Comparison of ENCODE assay signal across 14 cellular contexts in the genomic region with DNA sequence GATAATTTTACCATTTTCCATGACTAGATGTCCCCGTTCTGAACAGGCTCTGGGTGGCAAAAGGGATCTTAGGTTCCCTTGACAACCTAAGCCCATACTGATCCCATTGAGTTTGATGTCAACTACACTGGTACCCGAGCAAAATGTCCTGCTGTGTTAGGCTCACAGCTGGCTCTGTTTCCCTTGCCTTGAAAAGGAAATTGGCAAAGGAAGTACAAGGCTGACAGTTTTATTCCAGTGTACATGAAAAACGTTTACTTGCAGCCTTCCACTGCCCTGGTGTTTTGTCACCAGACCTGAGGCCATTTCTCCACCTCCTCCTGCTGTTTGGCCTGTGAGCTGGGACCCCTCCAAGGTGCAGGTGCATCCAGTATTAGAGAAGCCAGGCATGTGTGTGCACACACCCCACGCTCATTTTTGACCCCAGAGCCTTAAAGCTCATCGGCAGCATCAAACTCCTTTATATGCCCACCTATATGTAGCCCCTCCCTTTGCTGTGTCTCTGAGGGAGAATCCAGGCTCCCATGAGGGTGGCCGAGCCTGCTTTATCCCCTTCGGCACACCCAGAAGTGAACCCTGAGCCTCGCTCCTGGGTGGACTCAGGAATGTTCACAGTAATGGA.
DNase-seq lines count a peak whose midpoint lies in the region; TF ChIP-seq lines count a peak whose summit lies in the region.
"Had no signal": no experiment of that assay in that cellular context is flagged by ENCODE, and none has a peak within 500 bp of the region (broad histone marks: within the 10 kb centered on the region; RNA-seq: fewer than 3 reads in every experiment).

No MANE protein-coding gene starts in this region.

- no peak for TF ChIP-seq CTCF in neural crest cell (conservative IDR thresholded peaks at IDR 0.05)

- H3K36me3 Mint-ChIP-seq in activated CD4-positive, alpha-beta memory T cell treated with anti-CD3 and anti-CD28 coated beads, Interleukin-2, amount 10 ng/mL, durations not matched to agents 7 days and 5 days (ENCODE audit: low read depth): no peaks in the 10 kb centered on the region
- peaks cover 2% of the 10 kb centered on the region for H3K36me3 Mint-ChIP-seq in activated CD4-positive, alpha-beta memory T cell treated with anti-CD3 and anti-CD28 coated beads for 36 hours
- peaks cover 12% of the 10 kb centered on the region for H3K36me3 Mint-ChIP-seq in neural crest cell (ENCODE audit: low read depth)
- H3K36me3 Mint-ChIP-seq: CD8-positive, alpha-beta T cell had no signal

- peaks cover 2% of the 10 kb centered on the region for H3K9me3 Mint-ChIP-seq in activated CD4-positive, alpha-beta memory T cell treated with anti-CD3 and anti-CD28 coated beads, Interleukin-2, amount 10 ng/mL, durations not matched to agents 7 days and 5 days
- peaks cover 17% of the 10 kb centered on the region for H3K9me3 Mint-ChIP-seq in activated CD4-positive, alpha-beta memory T cell treated with anti-CD3 and anti-CD28 coated beads for 36 hours
- H3K9me3 Mint-ChIP-seq in neural crest cell: peaks cover 25% of the 10 kb centered on the region

- H3K4me1 Mint-ChIP-seq in activated CD4-positive, alpha-beta memory T cell treated with anti-CD3 and anti-CD28 coated beads, Interleukin-2, amount 10 ng/mL, durations not matched to agents 7 days and 5 days: no peaks in the 10 kb centered on the region
- no peaks in the 10 kb centered on the region for H3K4me1 Mint-ChIP-seq in activated CD4-positive, alpha-beta memory T cell treated with anti-CD3 and anti-CD28 coated beads for 36 hours (ENCODE audit: low read depth)
- peaks cover 31% of the 10 kb centered on the region for H3K4me1 Mint-ChIP-seq in neural crest cell

- H3K27me3 Mint-ChIP-seq in activated CD4-positive, alpha-beta memory T cell treated with anti-CD3 and anti-CD28 coated beads, Interleukin-2, amount 10 ng/mL, durations not matched to agents 7 days and 5 days: peaks cover 23% of the 10 kb centered on the region
- peaks cover 10% of the 10 kb centered on the region for H3K27me3 Mint-ChIP-seq in activated CD4-positive, alpha-beta memory T cell treated with anti-CD3 and anti-CD28 coated beads for 36 hours
- no peaks in the 10 kb centered on the region for H3K27me3 Mint-ChIP-seq in neural crest cell (ENCODE audit: low read depth)

- H3K27ac Mint-ChIP-seq in activated CD4-positive, alpha-beta memory T cell treated with anti-CD3 and anti-CD28 coated beads, Interleukin-2, amount 10 ng/mL, durations not matched to agents 7 days and 5 days: no peak overlapping the region
- no peak overlapping the region for H3K27ac Mint-ChIP-seq in activated CD4-positive, alpha-beta memory T cell treated with anti-CD3 and anti-CD28 coated beads for 36 hours
- H3K27ac Mint-ChIP-seq in neural crest cell (ENCODE audit: unreplicated experiment): peak overlapping the region; percentile 31
- H3K27ac Mint-ChIP-seq: CD8-positive, alpha-beta T cell had no signal

- POLR2A ChIA-PET in activated CD4-positive, alpha-beta memory T cell treated with anti-CD3 and anti-CD28 coated beads, Interleukin-2, amount 10 ng/mL, durations not matched to agents 7 days and 5 days (lab: Charles Lee): no interaction called here
- POLR2A ChIA-PET in activated CD4-positive, alpha-beta memory T cell treated with anti-CD3 and anti-CD28 coated beads for 36 hours (lab: Charles Lee): no interaction called here

- peak; percentile 4 for DNase-seq in activated CD4-positive, alpha-beta memory T cell treated with anti-CD3 and anti-CD28 coated beads, Interleukin-2, amount 10 ng/mL, durations not matched to agents 7 days and 5 days
- no peak for DNase-seq in activated CD4-positive, alpha-beta memory T cell treated with anti-CD3 and anti-CD28 coated beads for 36 hours
- DNase-seq in dermis blood vessel endothelial cell (peak; percentile 2), neural crest cell (ENCODE audit: low read depth, low spot score) (no peak), ureter (ENCODE audit: low spot score) (peak; percentile 19), HuH-7.5 (ENCODE audit: low spot score) (no peak), NCI-H146 treated with DMSO at 0.1 percent for 48 hours (lab: John Stamatoyannopoulos, UW; ENCODE audit: unreplicated experiment) (no peak), mesenteric fat pad (ENCODE audit: low spot score) (no peak)
- DNase-seq: AML-193, Calu3, DMS53, GM23248, IMR-90 had no signal

- intact Hi-C loops in activated CD4-positive, alpha-beta memory T cell treated with anti-CD3 and anti-CD28 coated beads for 36 hours (cut with micrococcal nuclease): no loop called here

- H3K4me3 Mint-ChIP-seq in activated CD4-positive, alpha-beta memory T cell treated with anti-CD3 and anti-CD28 coated beads, Interleukin-2, amount 10 ng/mL, durations not matched to agents 7 days and 5 days: no peak overlapping the region
- H3K4me3 Mint-ChIP-seq in activated CD4-positive, alpha-beta memory T cell treated with anti-CD3 and anti-CD28 coated beads for 36 hours: no peak overlapping the region
- H3K4me3 Mint-ChIP-seq in neural crest cell: no peak overlapping the region
- H3K4me3 Mint-ChIP-seq: CD8-positive, alpha-beta T cell had no signal

- CTCF ChIA-PET in activated CD4-positive, alpha-beta memory T cell treated with anti-CD3 and anti-CD28 coated beads, Interleukin-2, amount 10 ng/mL, durations not matched to agents 7 days and 5 days (lab: Charles Lee): no interaction called here
- CTCF ChIA-PET in activated CD4-positive, alpha-beta memory T cell treated with anti-CD3 and anti-CD28 coated beads for 36 hours (lab: Charles Lee): no interaction called here

Comparison
In these comparisons a context has a peak if more than half of its experiments do, and no peak if none do; other contexts are left out.
1. DNase-seq: peak in activated CD4-positive, alpha-beta memory T cell treated with anti-CD3 and anti-CD28 coated beads, Interleukin-2, amount 10 ng/mL, durations not matched to agents 7 days and 5 days (single experiment), dermis blood vessel endothelial cell (single experiment) and ureter (single experiment); none in activated CD4-positive, alpha-beta memory T cell treated with anti-CD3 and anti-CD28 coated beads for 36 hours (single experiment), neural crest cell (single experiment), HuH-7.5 (single experiment), NCI-H146 treated with DMSO at 0.1 percent for 48 hours (single experiment) and mesenteric fat pad (single experiment).